In the genomic region with DNA sequence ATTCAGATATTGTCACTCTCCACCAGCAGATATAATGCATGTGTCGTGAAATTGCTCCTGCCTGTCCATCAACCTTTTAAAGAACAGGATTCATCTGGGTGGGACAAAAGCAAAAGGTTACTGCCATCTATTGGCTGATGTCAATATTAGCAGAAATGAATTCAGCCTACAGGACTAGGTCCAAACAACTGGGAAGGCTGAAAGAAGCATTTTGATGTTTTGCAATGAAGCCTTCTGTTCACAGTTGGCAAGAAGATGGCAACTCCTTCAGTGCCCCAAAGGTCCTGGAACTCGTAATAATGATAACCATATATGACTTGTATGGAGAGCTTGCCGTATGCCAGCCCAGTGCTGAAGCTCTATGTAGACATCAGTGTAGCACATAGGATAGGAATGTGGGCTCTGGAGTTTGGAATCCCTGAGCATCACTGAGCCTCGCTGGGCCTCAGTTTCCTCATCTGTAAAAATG, we compare ENCODE assay signal across 8 cellular contexts. TPM values are rescaled to one million over a fixed set of nuclear protein-coding genes. Genes with fewer than 3 reads are reported as not detected.
DNase-seq lines count a peak whose midpoint lies in the region; ATAC-seq and TF ChIP-seq lines count a peak whose summit lies in the region.

No MANE protein-coding gene starts in this region.

- no peaks in the 10 kb centered on the region for H3K9me3 Mint-ChIP-seq in endodermal cell

- no peak overlapping the region for H3K4me3 Mint-ChIP-seq in endodermal cell

- H3K36me3 ChIP-seq in Peyer's patch (no peaks in the 10 kb centered on the region), endodermal cell (ENCODE audit: control insufficient read depth, insufficient read depth, low read length) (no peaks in the 10 kb centered on the region)

- H3K27ac Mint-ChIP-seq in endodermal cell, result no peak overlapping the region

- H3K9ac ChIP-seq in endodermal cell (ENCODE audit: extremely low read depth, low read length, poor library complexity, severe bottlenecking), result no peak overlapping the region

- peaks cover 0 to 16% (median 0%) of the 10 kb centered on the region in 4 donors for H3K4me1 ChIP-seq in Peyer's patch
- peaks cover 4% of the 10 kb centered on the region for H3K4me1 ChIP-seq in endodermal cell (ENCODE audit: control insufficient read depth, insufficient read depth, low read length)

- TF ChIP-seq POLR2A in Peyer's patch (IDR thresholded peaks at IDR 0.05) (no peak), lower leg skin (IDR thresholded peaks at IDR 0.05) (no peak)

- WGBS in endodermal cell (ENCODE audit: insufficient coverage in 1 of 2, insufficient read length in 1 of 2), 2 experiments, result 66 to 74% methylated on average over 4 of the region's 4 CpGs
- WGBS in lower leg skin, 2 donors, result 28 to 31% methylated on average over 4 of the region's 4 CpGs

- peaks cover 9% of the 10 kb centered on the region for H3K4me1 Mint-ChIP-seq in endodermal cell

- H3K36me3 Mint-ChIP-seq in endodermal cell (ENCODE audit: low read depth), result no peaks in the 10 kb centered on the region

- H3K27me3 ChIP-seq in HL-60 (ENCODE audit: insufficient read depth, poor library complexity, severe bottlenecking) (no peaks in the 10 kb centered on the region), Peyer's patch (no peaks in the 10 kb centered on the region), endodermal cell (ENCODE audit: control insufficient read depth, insufficient read depth, low read length, poor library complexity, severe bottlenecking) (no peaks in the 10 kb centered on the region)

- intact Hi-C loops in lower leg skin (cut with DNase I; ENCODE audit: low total_unique reads), result no loop called here

- H3K4me3 ChIP-seq in AG10803 (ENCODE audit: low read length) (no peak overlapping the region), HL-60 (replicated peaks; ENCODE audit: insufficient read depth, low read length) (no peak overlapping the region), Peyer's patch (no peak overlapping the region), endodermal cell (ENCODE audit: low read length) (no peak overlapping the region), lower leg skin (ENCODE audit: low read depth, poor library complexity, severe bottlenecking) (no peak overlapping the region)

- peak; percentile 39 for ATAC-seq in GM18502 (IDR thresholded peaks at IDR 0.05; ENCODE audit: poor library complexity, unreplicated experiment)

- DNase-seq in AG10803 (ENCODE audit: low read depth) (peak; percentile 76), HL-60 (ENCODE audit: low read depth in 1 of 2, low spot score in 1 of 2) (peak in 1 of 2 experiments; percentile 29), Peyer's patch (no peak), endodermal cell (no peak), myocyte (ENCODE audit: low read depth) (peak; percentile 71), lower leg skin (ENCODE audit: low spot score in 2 of 2) (no peak)
- no peak for DNase-seq in activated T-cell treated with anti-CD3 and anti-CD28 coated beads, Interleukin-2, amount 50 U/mL, for 1 hour

- TF ChIP-seq CTCF in AG10803 (conservative IDR thresholded peaks at IDR 0.05; ENCODE audit: low read length) (peak; percentile 82), HL-60 (IDR thresholded peaks at IDR 0.05; ENCODE audit: insufficient read depth, low read length) (peak; percentile 47), Peyer's patch (IDR thresholded peaks at IDR 0.05) (peak; percentile 8 to 67 (median 53)), endodermal cell (conservative IDR thresholded peaks at IDR 0.05) (peak; percentile 76), lower leg skin (IDR thresholded peaks at IDR 0.05) (peak in 1 of 3 donors; percentile 15)

- H3K9me3 ChIP-seq in Peyer's patch (no peaks in the 10 kb centered on the region), endodermal cell (ENCODE audit: control insufficient read depth, low read length) (no peaks in the 10 kb centered on the region)

- no peak overlapping the region for H3K27ac ChIP-seq in HL-60 (replicated peaks)
- no peak overlapping the region for H3K27ac ChIP-seq in Peyer's patch
- H3K27ac ChIP-seq in endodermal cell (ENCODE audit: low read depth, low read length), result no peak overlapping the region

- H3K27me3 Mint-ChIP-seq in endodermal cell (ENCODE audit: insufficient read depth), result no peaks in the 10 kb centered on the region

RNA-seq across cellular contexts. Expression of gene BCAS1, which starts 7.5 kb away (rescaled TPM):
- 10 to 100 TPM; 21.5 to 58.1 (median 43.2) TPM for total RNA-seq in Peyer's patch
- not detected for total RNA-seq in endodermal cell
- polyA plus RNA-seq in endodermal cell (2013, experiment 1 of 2), result 0.07 TPM
- not detected for polyA plus RNA-seq in endodermal cell (2013, experiment 2 of 2)
- total RNA-seq in myocyte, result 5.0 and 6.3 TPM in 2 replicates
- polyA plus RNA-seq in myocyte (2012), result 20.5 TPM
- total RNA-seq in lower leg skin, result 1 to 10 TPM; 1.7 to 3.7 (median 2.1) TPM

Comparison
In these comparisons a context has a peak if more than half of its experiments do, and no peak if none do; other contexts are left out.
1. DNase-seq: peak in AG10803 (single experiment) and myocyte (single experiment); none in Peyer's patch (0 of 3), endodermal cell (single experiment), activated T-cell treated with anti-CD3 and anti-CD28 coated beads, Interleukin-2, amount 50 U/mL, for 1 hour (single experiment) and lower leg skin (0 of 2).